12 cellular contexts compared by ENCODE assay signal in genomic region chr2:157224448-157224847, GRCh38. TPM values are rescaled to one million over a fixed set of nuclear protein-coding genes. Genes with fewer than 3 reads are reported as not detected.
"Had no signal": no experiment of that assay in that cellular context is flagged by ENCODE, and none has a peak within 500 bp of the region (broad histone marks: within the 10 kb centered on the region; RNA-seq: fewer than 3 reads in every experiment).

No MANE protein-coding gene starts in this region.

RNA-seq across cellular contexts. Expression of gene GALNT5, which starts 33.1 kb away (rescaled TPM):
- total RNA-seq: activated B cell treated with CpG ODN at 0.5 μM for 24 hours; activated CD4-positive, alpha-beta memory T cell treated with anti-CD3 and anti-CD28 coated beads for 36 hours; activated CD4-positive, alpha-beta memory T cell treated with anti-CD3 and anti-CD28 coated beads, Interleukin-2, amount 10 ng/mL, durations not matched to agents 7 days and 5 days; activated CD4-positive, alpha-beta T cell treated with anti-CD3 and anti-CD28 coated beads, Interleukin-2, amount 10 ng/mL, durations not matched to agents 24 days and 14 days; activated CD4-positive, alpha-beta T cell treated with anti-CD3 and anti-CD28 coated beads, Interleukin-2, amount 10 ng/mL, durations not matched to agents 7 days and 5 days; activated CD8-positive, alpha-beta memory T cell treated with anti-CD3 and anti-CD28 coated beads for 36 hours; activated CD8-positive, alpha-beta memory T cell treated with anti-CD3 and anti-CD28 coated beads, Interleukin-2, amount 10 ng/mL, durations not matched to agents 7 days and 5 days; activated CD8-positive, alpha-beta T cell treated with anti-CD3 and anti-CD28 coated beads for 36 hours; activated CD8-positive, alpha-beta T cell treated with anti-CD3 and anti-CD28 coated beads, Interleukin-2, amount 10 ng/mL, durations not matched to agents 7 days and 5 days; T-helper 1 cell treated with Interleukin-12 subunit alpha and Interleukin-12 subunit beta and Interleukin-4 antibody, amounts not matched to agents 30 ng/mL and 1 ng/mL, for 36 hours; T-helper 17 cell; T-helper 2 cell treated with Interferon-gamma antibody and Interleukin-4, amounts not matched to agents 100 ng/mL and 5 ng/mL, for 36 hours had no signal
